1 cellular context compared by ENCODE assay signal in the genomic region with DNA sequence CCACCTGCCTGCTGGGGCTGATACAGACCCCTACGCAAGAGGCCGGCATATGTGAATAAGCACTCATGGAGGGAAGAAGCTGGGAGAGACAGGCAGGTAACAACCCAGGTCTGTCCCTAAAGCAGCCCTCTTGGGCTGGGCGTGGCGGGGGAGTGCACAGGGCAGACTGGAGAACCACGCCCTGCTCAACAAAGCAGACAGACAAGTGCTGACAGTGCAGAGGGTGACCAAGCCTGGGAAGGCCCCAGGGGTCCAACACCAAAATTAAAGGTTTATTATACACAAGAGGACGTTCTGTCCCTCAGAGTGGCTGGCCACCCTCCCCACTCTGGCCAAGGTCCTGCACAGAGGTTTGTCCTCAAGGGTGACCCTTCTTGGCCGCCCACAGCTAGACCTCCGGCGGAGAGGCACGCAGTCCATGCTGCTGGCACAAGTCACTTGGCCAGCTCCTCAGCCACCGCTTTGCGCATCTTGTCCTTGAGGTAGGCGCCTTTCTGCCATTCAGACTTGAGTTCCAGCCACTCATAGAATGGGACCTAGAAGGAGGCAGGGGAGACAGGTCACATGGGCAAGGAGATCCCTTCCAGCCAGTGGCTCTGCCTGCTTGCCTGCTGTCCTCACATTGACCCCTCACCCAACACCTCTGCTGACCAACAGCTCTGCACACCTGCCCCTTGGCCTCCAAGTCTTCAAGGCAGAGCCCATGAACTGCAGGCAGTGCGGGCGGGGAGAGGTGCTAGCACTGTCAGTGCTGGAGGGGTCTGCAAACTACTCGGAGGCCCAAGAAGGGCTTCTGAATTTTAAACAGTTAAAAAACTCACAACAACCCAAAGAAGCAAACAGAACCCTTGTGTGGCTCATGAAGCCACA.
TF ChIP-seq lines count a peak whose summit lies in the region.

No MANE protein-coding gene starts in this region.

TF ChIP-seq in HEK293, 187 proteins besides CTCF, POLR2A, EP300 and RAD21:
- TF ChIP-seq ZNF391 (tag by site-specific recombination; IDR thresholded peaks at IDR 0.05; ENCODE audit: borderline replicate concordance, low read depth) = no peak
- TF ChIP-seq PRDM10 (tag by site-specific recombination; IDR thresholded peaks at IDR 0.05) = no peak
- TF ChIP-seq KLF1 (tag by site-specific recombination; IDR thresholded peaks at IDR 0.05) = peak; percentile 74
- peak; percentile 36; the same call in 1 of the 2 replicates for TF ChIP-seq KLF9 (tag by site-specific recombination; IDR thresholded peaks at IDR 0.05; ENCODE audit: low read depth)
